ENCODE assay signal across 1 cellular context in the genomic region with DNA sequence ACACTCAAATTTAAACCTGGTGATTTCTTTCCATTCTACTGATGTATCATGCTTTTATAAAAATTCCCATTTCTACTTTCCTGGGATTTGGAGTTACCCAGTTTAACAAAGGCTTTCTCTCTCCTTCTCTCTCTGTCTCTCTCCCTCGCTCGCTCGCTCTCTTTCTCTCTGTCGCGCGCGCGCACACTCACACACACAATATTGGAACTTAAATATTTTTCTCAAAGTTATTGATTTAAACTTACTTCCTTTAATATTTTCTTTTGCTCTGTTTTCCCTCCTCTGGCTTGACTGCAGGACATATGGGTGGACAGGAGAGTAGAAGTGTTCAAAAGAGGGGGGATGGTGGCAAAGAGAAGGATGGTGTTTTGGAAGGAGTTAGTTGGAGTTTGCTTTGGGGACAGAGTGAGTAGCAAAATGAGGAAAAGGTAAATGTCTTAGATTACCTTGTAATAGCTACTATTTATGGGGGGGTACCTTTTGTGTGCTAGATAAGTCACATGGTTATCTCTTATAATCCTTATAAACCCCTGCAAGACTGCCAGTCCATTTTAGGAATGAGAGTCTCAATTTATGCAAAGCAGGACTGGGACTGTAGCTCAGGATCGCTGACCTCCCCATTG.
TF ChIP-seq lines count a peak whose summit lies in the region.

No MANE protein-coding gene starts in this region.

TF ChIP-seq in HCT116, 20 proteins besides CTCF, POLR2A, EP300 and RAD21:
- TF ChIP-seq, protein P1, sequence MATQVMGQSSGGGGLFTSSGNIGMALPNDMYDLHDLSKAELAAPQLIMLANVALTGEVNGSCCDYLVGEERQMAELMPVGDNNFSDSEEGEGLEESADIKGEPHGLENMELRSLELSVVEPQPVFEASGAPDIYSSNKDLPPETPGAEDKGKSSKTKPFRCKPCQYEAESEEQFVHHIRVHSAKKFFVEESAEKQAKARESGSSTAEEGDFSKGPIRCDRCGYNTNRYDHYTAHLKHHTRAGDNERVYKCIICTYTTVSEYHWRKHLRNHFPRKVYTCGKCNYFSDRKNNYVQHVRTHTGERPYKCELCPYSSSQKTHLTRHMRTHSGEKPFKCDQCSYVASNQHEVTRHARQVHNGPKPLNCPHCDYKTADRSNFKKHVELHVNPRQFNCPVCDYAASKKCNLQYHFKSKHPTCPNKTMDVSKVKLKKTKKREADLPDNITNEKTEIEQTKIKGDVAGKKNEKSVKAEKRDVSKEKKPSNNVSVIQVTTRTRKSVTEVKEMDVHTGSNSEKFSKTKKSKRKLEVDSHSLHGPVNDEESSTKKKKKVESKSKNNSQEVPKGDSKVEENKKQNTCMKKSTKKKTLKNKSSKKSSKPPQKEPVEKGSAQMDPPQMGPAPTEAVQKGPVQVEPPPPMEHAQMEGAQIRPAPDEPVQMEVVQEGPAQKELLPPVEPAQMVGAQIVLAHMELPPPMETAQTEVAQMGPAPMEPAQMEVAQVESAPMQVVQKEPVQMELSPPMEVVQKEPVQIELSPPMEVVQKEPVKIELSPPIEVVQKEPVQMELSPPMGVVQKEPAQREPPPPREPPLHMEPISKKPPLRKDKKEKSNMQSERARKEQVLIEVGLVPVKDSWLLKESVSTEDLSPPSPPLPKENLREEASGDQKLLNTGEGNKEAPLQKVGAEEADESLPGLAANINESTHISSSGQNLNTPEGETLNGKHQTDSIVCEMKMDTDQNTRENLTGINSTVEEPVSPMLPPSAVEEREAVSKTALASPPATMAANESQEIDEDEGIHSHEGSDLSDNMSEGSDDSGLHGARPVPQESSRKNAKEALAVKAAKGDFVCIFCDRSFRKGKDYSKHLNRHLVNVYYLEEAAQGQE (IDR thresholded peaks at IDR 0.05; ENCODE audit: low read depth) = no peak
- TF ChIP-seq EZH2 (IDR thresholded peaks at IDR 0.05) (no peak), ZFX (IDR thresholded peaks at IDR 0.05) (no peak), ELF1 (IDR thresholded peaks at IDR 0.05; ENCODE audit: borderline replicate concordance, low read depth) (no peak), FOSL1 (IDR thresholded peaks at IDR 0.05; ENCODE audit: low read depth) (peak; percentile 2; the same call in 1 of the 2 replicates), CEBPB (IDR thresholded peaks at IDR 0.05; ENCODE audit: low read depth) (no peak), YY1 (IDR thresholded peaks at IDR 0.05; ENCODE audit: extremely low read depth, insufficient replicate concordance, low read depth, low read length) (no peak), CBX3 (IDR thresholded peaks at IDR 0.05; ENCODE audit: low read depth) (no peak), EZH2phosphoT487 (IDR thresholded peaks at IDR 0.05; ENCODE audit: borderline replicate concordance) (no peak), ZNF274 (IDR thresholded peaks at IDR 0.05; ENCODE audit: low read depth, low read length) (no peak), JUND (IDR thresholded peaks at IDR 0.05) (peak; percentile 21; the same call in 1 of the 2 replicates), POLR2AphosphoS5 (IDR thresholded peaks at IDR 0.05; ENCODE audit: low read depth, low read length) (no peak; the same call in 1 of the 2 replicates), EGR1 (IDR thresholded peaks at IDR 0.05; ENCODE audit: low read depth) (0 out of 2 replicates have a peak, but pooled peaks have one; percentile 3), SRF (IDR thresholded peaks at IDR 0.05; ENCODE audit: low read depth) (no peak), TCF7L2 (IDR thresholded peaks at IDR 0.05; ENCODE audit: borderline replicate concordance, extremely low read depth, insufficient read depth, insufficient read length) (no peak), SP1 (IDR thresholded peaks at IDR 0.05; ENCODE audit: low read depth) (peak; percentile 3; the same call in 1 of the 2 replicates), SIN3A (IDR thresholded peaks at IDR 0.05; ENCODE audit: low read depth) (no peak)
- TF ChIP-seq, protein P2, sequence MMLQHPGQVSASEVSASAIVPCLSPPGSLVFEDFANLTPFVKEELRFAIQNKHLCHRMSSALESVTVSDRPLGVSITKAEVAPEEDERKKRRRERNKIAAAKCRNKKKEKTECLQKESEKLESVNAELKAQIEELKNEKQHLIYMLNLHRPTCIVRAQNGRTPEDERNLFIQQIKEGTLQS (IDR thresholded peaks at IDR 0.05) = no peak
- TF ChIP-seq, protein P3, sequence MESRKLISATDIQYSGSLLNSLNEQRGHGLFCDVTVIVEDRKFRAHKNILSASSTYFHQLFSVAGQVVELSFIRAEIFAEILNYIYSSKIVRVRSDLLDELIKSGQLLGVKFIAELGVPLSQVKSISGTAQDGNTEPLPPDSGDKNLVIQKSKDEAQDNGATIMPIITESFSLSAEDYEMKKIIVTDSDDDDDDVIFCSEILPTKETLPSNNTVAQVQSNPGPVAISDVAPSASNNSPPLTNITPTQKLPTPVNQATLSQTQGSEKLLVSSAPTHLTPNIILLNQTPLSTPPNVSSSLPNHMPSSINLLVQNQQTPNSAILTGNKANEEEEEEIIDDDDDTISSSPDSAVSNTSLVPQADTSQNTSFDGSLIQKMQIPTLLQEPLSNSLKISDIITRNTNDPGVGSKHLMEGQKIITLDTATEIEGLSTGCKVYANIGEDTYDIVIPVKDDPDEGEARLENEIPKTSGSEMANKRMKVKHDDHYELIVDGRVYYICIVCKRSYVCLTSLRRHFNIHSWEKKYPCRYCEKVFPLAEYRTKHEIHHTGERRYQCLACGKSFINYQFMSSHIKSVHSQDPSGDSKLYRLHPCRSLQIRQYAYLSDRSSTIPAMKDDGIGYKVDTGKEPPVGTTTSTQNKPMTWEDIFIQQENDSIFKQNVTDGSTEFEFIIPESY (IDR thresholded peaks at IDR 0.05; ENCODE audit: extremely low read depth, insufficient replicate concordance, low read length) = no peak
- TF ChIP-seq, protein P4, sequence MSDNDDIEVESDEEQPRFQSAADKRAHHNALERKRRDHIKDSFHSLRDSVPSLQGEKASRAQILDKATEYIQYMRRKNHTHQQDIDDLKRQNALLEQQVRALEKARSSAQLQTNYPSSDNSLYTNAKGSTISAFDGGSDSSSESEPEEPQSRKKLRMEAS (IDR thresholded peaks at IDR 0.05) = no peak
TF ChIP-seq in HCT116: peak in this region for 4.
